In genomic region chr7:140213684-140214074, GRCh38 we compare ENCODE assay signal across 11 cellular contexts. TPM values are rescaled to one million over a fixed set of nuclear protein-coding genes. Genes with fewer than 3 reads are reported as not detected.
DNase-seq lines count a peak whose midpoint lies in the region; ATAC-seq lines count a peak whose summit lies in the region.
"Had no signal": no experiment of that assay in that cellular context is flagged by ENCODE, and none has a peak within 500 bp of the region (broad histone marks: within the 10 kb centered on the region; RNA-seq: fewer than 3 reads in every experiment).

No MANE protein-coding gene starts in this region.

- peaks cover 60% of the 10 kb centered on the region for H3K4me1 Mint-ChIP-seq in activated CD4-positive, alpha-beta T cell treated with anti-CD3 and anti-CD28 coated beads for 36 hours
- peaks cover 63% of the 10 kb centered on the region for H3K4me1 Mint-ChIP-seq in stimulated activated effector memory CD8-positive, alpha-beta T cell treated with anti-CD3 and anti-CD28 coated beads, Interleukin-12 subunit alpha, Interleukin-12 subunit beta, amount 100 ng/mL, for 72 hours

- peaks cover 5% of the 10 kb centered on the region for H3K9me3 Mint-ChIP-seq in activated CD4-positive, alpha-beta T cell treated with anti-CD3 and anti-CD28 coated beads for 36 hours (ENCODE audit: low read depth)
- H3K9me3 Mint-ChIP-seq in stimulated activated effector memory CD8-positive, alpha-beta T cell treated with anti-CD3 and anti-CD28 coated beads, Interleukin-12 subunit alpha, Interleukin-12 subunit beta, amount 100 ng/mL, for 72 hours = peaks cover 8% of the 10 kb centered on the region

- no peak for DNase-seq in activated CD4-positive, alpha-beta T cell treated with anti-CD3 and anti-CD28 coated beads for 36 hours
- DNase-seq in activated CD4-positive, alpha-beta T cell treated with anti-CD3 and anti-CD28 coated beads, Interleukin-2, amount 50 U/mL, for 48 hours = no peak
- DNase-seq in epithelial cell of prostate (ENCODE audit: low read depth, low spot score) = no peak
- no peak for DNase-seq in stimulated activated effector memory CD8-positive, alpha-beta T cell treated with anti-CD3 and anti-CD28 coated beads, Interleukin-12 subunit alpha, Interleukin-12 subunit beta, amount 100 ng/mL, for 72 hours (ENCODE audit: low spot score in 2 of 2)
- DNase-seq in NCI-H2081 treated with DMSO at 0.1 percent for 48 hours (lab: John Stamatoyannopoulos, UW) = no peak
- no peak for DNase-seq in head of caudate nucleus
- no peak for DNase-seq in EL
- DNase-seq: Caco-2, nephron progenitor cell had no signal

- H3K4me3 Mint-ChIP-seq in activated CD4-positive, alpha-beta T cell treated with anti-CD3 and anti-CD28 coated beads for 36 hours = peak overlapping the region; percentile 1
- H3K4me3 Mint-ChIP-seq in stimulated activated effector memory CD8-positive, alpha-beta T cell treated with anti-CD3 and anti-CD28 coated beads, Interleukin-12 subunit alpha, Interleukin-12 subunit beta, amount 100 ng/mL, for 72 hours = peak overlapping the region; percentile 9
- H3K4me3 Mint-ChIP-seq: dendritic cell treated with granulocyte-macrophage colony-stimulating factor and Interleukin-4, amounts not matched to agents 40 ng/mL and 50 ng/mL, for 4 days; nephron progenitor cell had no signal

- POLR2A ChIA-PET in activated CD4-positive, alpha-beta T cell treated with anti-CD3 and anti-CD28 coated beads for 36 hours (lab: Charles Lee) = interaction anchor here (1.2 to 1.5 kb wide), 2 partner anchors 16 to 39 kb away, joined by 3 read pairs; no protein-coding TSS in a partner anchor

- H3K36me3 Mint-ChIP-seq in activated CD4-positive, alpha-beta T cell treated with anti-CD3 and anti-CD28 coated beads for 36 hours (ENCODE audit: low read depth) = no peaks in the 10 kb centered on the region
- H3K36me3 Mint-ChIP-seq in stimulated activated effector memory CD8-positive, alpha-beta T cell treated with anti-CD3 and anti-CD28 coated beads, Interleukin-12 subunit alpha, Interleukin-12 subunit beta, amount 100 ng/mL, for 72 hours = peaks cover 7% of the 10 kb centered on the region

- peak overlapping the region; percentile 85 for H3K27ac Mint-ChIP-seq in activated CD4-positive, alpha-beta T cell treated with anti-CD3 and anti-CD28 coated beads for 36 hours
- peak overlapping the region; percentile 80 for H3K27ac Mint-ChIP-seq in stimulated activated effector memory CD8-positive, alpha-beta T cell treated with anti-CD3 and anti-CD28 coated beads, Interleukin-12 subunit alpha, Interleukin-12 subunit beta, amount 100 ng/mL, for 72 hours
- H3K27ac Mint-ChIP-seq: nephron progenitor cell had no signal

- H3K27ac ChIP-seq in epithelial cell of prostate = peak overlapping the region; percentile 94

- CTCF ChIA-PET in activated CD4-positive, alpha-beta T cell treated with anti-CD3 and anti-CD28 coated beads for 36 hours (lab: Charles Lee) = interaction anchor here (1.4 to 1.6 kb wide), 2 partner anchors 13 to 36 kb away, joined by 3 to 5 read pairs; no protein-coding TSS in a partner anchor

- peaks cover 2% of the 10 kb centered on the region for H3K27me3 Mint-ChIP-seq in activated CD4-positive, alpha-beta T cell treated with anti-CD3 and anti-CD28 coated beads for 36 hours

- intact Hi-C loops in activated CD4-positive, alpha-beta T cell treated with anti-CD3 and anti-CD28 coated beads for 36 hours (cut with DNase I, micrococcal nuclease) = loop anchor here (5.0 kb wide), 2 partner anchors 36 to 441 kb away; partner anchors contain the start of gene KDM7A (in 1 of the 2)
- intact Hi-C loops in head of caudate nucleus (cut with DNase I) = no loop called here

- ATAC-seq in activated CD4-positive, alpha-beta T cell treated with anti-CD3 and anti-CD28 coated beads for 36 hours = no peak
- ATAC-seq in HG03175 (IDR thresholded peaks at IDR 0.05; ENCODE audit: unreplicated experiment) = peak; percentile 20
- ATAC-seq in stimulated activated effector memory CD8-positive, alpha-beta T cell treated with anti-CD3 and anti-CD28 coated beads, Interleukin-12 subunit alpha, Interleukin-12 subunit beta, amount 100 ng/mL, for 72 hours = peak; percentile 48

RNA-seq across cellular contexts. Expression of gene KDM7A, which starts 36.9 kb away (rescaled TPM):
- 10 to 100 TPM; 17.9 to 28.7 TPM for total RNA-seq in activated CD4-positive, alpha-beta T cell treated with anti-CD3 and anti-CD28 coated beads for 36 hours
